In genomic region chr10:28592953-28593352, GRCh38 we compare ENCODE assay signal across 9 cellular contexts.
DNase-seq lines count a peak whose midpoint lies in the region.
"Had no signal": no experiment of that assay in that cellular context is flagged by ENCODE, and none has a peak within 500 bp of the region (broad histone marks: within the 10 kb centered on the region; RNA-seq: fewer than 3 reads in every experiment).

No MANE protein-coding gene starts in this region.

- DNase-seq in AML-193 (lab: John Stamatoyannopoulos, UW): peak; percentile 58 to 60
- peak; percentile 30 for DNase-seq in HS-5 (ENCODE audit: low read depth)
- DNase-seq in adipocyte (ENCODE audit: low read depth): peak; percentile 70
- DNase-seq in kidney tubule cell (ENCODE audit: low spot score): peak; percentile 74
- no peak for DNase-seq in cerebellar nuclear complex (lab: John Stamatoyannopoulos, UW)
- DNase-seq in NCI-H1417 (lab: John Stamatoyannopoulos, UW): no peak
- DNase-seq in inferior parietal cortex (ENCODE audit: extremely low spot score): no peak
- DNase-seq in NCI-H748 (lab: John Stamatoyannopoulos, UW; ENCODE audit: unreplicated experiment): no peak
- DNase-seq: NCI-H82 had no signal

- H3K36me3 ChIP-seq in adipocyte (ENCODE audit: control insufficient read depth, insufficient read depth, low read length, severe bottlenecking): peaks cover 72% of the 10 kb centered on the region

- H3K9me3 ChIP-seq in adipocyte (ENCODE audit: control insufficient read depth, low read length): no peaks in the 10 kb centered on the region

- peaks cover 64% of the 10 kb centered on the region for H3K4me1 ChIP-seq in adipocyte (ENCODE audit: control insufficient read depth, insufficient read depth, low read length)

- no peak overlapping the region for H3K4me3 ChIP-seq in adipocyte (ENCODE audit: low read length)

- H3K9ac ChIP-seq in adipocyte (ENCODE audit: low read length): no peak overlapping the region

- H3K27me3 ChIP-seq in adipocyte (replicated peaks; ENCODE audit: control insufficient read depth, insufficient read depth, low read length): no peaks in the 10 kb centered on the region

Comparison
In these comparisons a context has a peak if more than half of its experiments do, and no peak if none do; other contexts are left out.
1. DNase-seq: peak in AML-193 (2 of 2), HS-5 (single experiment), adipocyte (single experiment) and kidney tubule cell (single experiment); none in cerebellar nuclear complex (0 of 2), NCI-H1417 (0 of 3), inferior parietal cortex (single experiment) and NCI-H748 (single experiment).